Comparison of ENCODE assay signal across 8 cellular contexts in genomic region chr7:74083928-74084721, GRCh38. TPM values are rescaled to one million over a fixed set of nuclear protein-coding genes. Genes with fewer than 3 reads are reported as not detected.
DNase-seq lines count a peak whose midpoint lies in the region; FAIRE-seq and TF ChIP-seq lines count a peak whose summit lies in the region.

No MANE protein-coding gene starts in this region.

- DNase-seq in H54 (ENCODE audit: insufficient read length, low spot score) (peak; percentile 91), Kasumi-1 (lab: John Stamatoyannopoulos, UW) (peak; percentile 24 to 51), endothelial cell of umbilical vein (ENCODE audit: low read depth, low spot score) (peak; percentile 36), inferior parietal cortex (ENCODE audit: extremely low spot score) (no peak)

- H3K27me3 ChIP-seq in endothelial cell of umbilical vein (ENCODE audit: control insufficient read depth in 2 of 2, insufficient read depth in 2 of 2, low read length in 2 of 2) (no peaks in the 10 kb centered on the region), muscle layer of duodenum (ENCODE audit: low read depth, low read length) (no peaks in the 10 kb centered on the region)

- peaks cover 17% of the 10 kb centered on the region for H3K4me1 ChIP-seq in endothelial cell of umbilical vein (ENCODE audit: control insufficient read depth, extremely low read depth, insufficient read depth, low read length)
- H3K4me1 ChIP-seq in muscle layer of duodenum (ENCODE audit: control insufficient read depth in 1 of 2, insufficient read depth in 2 of 2, low read length in 2 of 2): peaks cover 0 to 19% of the 10 kb centered on the region in 2 donors
- peaks cover 2% of the 10 kb centered on the region for H3K4me1 ChIP-seq in urinary bladder (ENCODE audit: insufficient read depth)

- TF ChIP-seq POLR2A in H54 (IDR thresholded peaks at IDR 0.05; ENCODE audit: low read depth, low read length) (no peak; the same call in 1 of the 2 replicates), endothelial cell of umbilical vein (IDR thresholded peaks at IDR 0.05; ENCODE audit: low read depth, low read length) (peak; percentile 27)

- TF ChIP-seq CTCF in VCaP (conservative IDR thresholded peaks at IDR 0.05) (no peak), endothelial cell of umbilical vein (IDR thresholded peaks at IDR 0.05; ENCODE audit: extremely low read depth in 1 of 2, insufficient read depth in 1 of 2, low read depth in 1 of 2, low read length in 2 of 2) (no peak)

- CTCF ChIA-PET in endothelial cell of umbilical vein (lab: Charles Lee): interaction anchor here (0.6 to 1.8 kb wide), 14 partner anchors 9 to 317 kb away, joined by 3 to 18 read pairs (median 3); partner anchors contain the start of gene EIF4H

- peak overlapping the region; percentile 80 for H3K9ac ChIP-seq in endothelial cell of umbilical vein (replicated peaks; ENCODE audit: extremely low read depth, insufficient read depth, low read length)

- H3K4me3 ChIP-seq in GM08714 (ENCODE audit: low read length) (peak overlapping the region; percentile 70), endothelial cell of umbilical vein (replicated peaks in 1 of 3; ENCODE audit: insufficient read depth in 1 of 3, low read depth in 1 of 3, low read length in 3 of 3) (peak overlapping the region; percentile 67 to 84 (median 80)), muscle layer of duodenum (ENCODE audit: low read depth in 1 of 2, low read length in 2 of 2) (peak overlapping the region; percentile 44 to 66), urinary bladder (ENCODE audit: low read depth, low read length) (peak overlapping the region; percentile 91)

- no peaks in the 10 kb centered on the region for H3K9me1 ChIP-seq in endothelial cell of umbilical vein (replicated peaks; ENCODE audit: control insufficient read depth, extremely low read depth, insufficient read depth, low read length)

- TSS peak; percentile 21 for BruUV-seq in endothelial cell of umbilical vein (replicated peaks; lab: Mats Ljungman, UMichigan)

- no peaks in the 10 kb centered on the region for H3K9me3 ChIP-seq in endothelial cell of umbilical vein (replicated peaks; ENCODE audit: control insufficient read depth, insufficient read depth, low read length)
- no peaks in the 10 kb centered on the region for H3K9me3 ChIP-seq in muscle layer of duodenum (ENCODE audit: control insufficient read depth in 1 of 2, low read length in 2 of 2)

- H3K4me2 ChIP-seq in endothelial cell of umbilical vein (ENCODE audit: insufficient read depth, low read length): peak overlapping the region; percentile 83

- peak overlapping the region; percentile 39 for H2AFZ ChIP-seq in endothelial cell of umbilical vein (ENCODE audit: low read depth, low read length)

- dilution Hi-C loops in endothelial cell of umbilical vein (cut with MboI; ENCODE audit: extremely low pct_ligation_motif_present, low sequenced_read_pairs): no loop called here

- H3K27ac ChIP-seq in VCaP (peak overlapping the region; percentile 78; the same call in 1 of the 2 replicates), endothelial cell of umbilical vein (ENCODE audit: insufficient read depth, low read depth, low read length) (peak overlapping the region; percentile 83), muscle layer of duodenum (ENCODE audit: low read length) (no peak overlapping the region), urinary bladder (ENCODE audit: low read depth) (no peak overlapping the region)

- FAIRE-seq in H54 (lab: Jason Lieb, UNC): no peak
- FAIRE-seq in endothelial cell of umbilical vein (lab: Jason Lieb, UNC): peak; percentile 69

- POLR2A ChIA-PET in endothelial cell of umbilical vein (lab: Charles Lee): interaction anchor here (0.7 to 1.3 kb wide), 2 partner anchors 10 to 32 kb away, joined by 3 to 6 read pairs; no protein-coding TSS in a partner anchor

- 2% methylated on average over 61 of the region's 61 CpGs for WGBS in urinary bladder

- intact Hi-C loops in endothelial cell of umbilical vein (cut with micrococcal nuclease): loop anchor here (1.0 to 5.0 kb wide), 3 partner anchors 9 to 93 kb away; no protein-coding TSS in a partner anchor

- H3K79me2 ChIP-seq in endothelial cell of umbilical vein (ENCODE audit: control insufficient read depth, insufficient read depth, low read length): peaks cover 8% of the 10 kb centered on the region

- no peaks in the 10 kb centered on the region for H4K20me1 ChIP-seq in endothelial cell of umbilical vein (replicated peaks; ENCODE audit: control insufficient read depth, extremely low read depth, insufficient read depth, low read length)

- H3K36me3 ChIP-seq in endothelial cell of umbilical vein (ENCODE audit: control insufficient read depth in 2 of 2, extremely low read depth in 1 of 2, insufficient read depth in 2 of 2, low read length in 2 of 2) (peaks cover 3 to 5% of the 10 kb centered on the region in 2 experiments), muscle layer of duodenum (ENCODE audit: control insufficient read depth in 1 of 2, insufficient read depth in 2 of 2, low read length in 2 of 2) (peaks cover 0 to 5% of the 10 kb centered on the region in 2 donors), urinary bladder (ENCODE audit: insufficient read depth) (no peaks in the 10 kb centered on the region)

TF ChIP-seq in endothelial cell of umbilical vein, 7 proteins besides CTCF, POLR2A, EP300 and RAD21:
- TF ChIP-seq EZH2 (IDR thresholded peaks at IDR 0.05; ENCODE audit: borderline replicate concordance, low read depth, low read length, severe bottlenecking): no peak
- TF ChIP-seq POLR2AphosphoS5 (IDR thresholded peaks at IDR 0.05; ENCODE audit: insufficient read depth, low read depth, low read length): peak; percentile 13
- TF ChIP-seq MAX (IDR thresholded peaks at IDR 0.05; ENCODE audit: insufficient read depth, insufficient read length): no peak
- TF ChIP-seq FOS (IDR thresholded peaks at IDR 0.05; ENCODE audit: borderline replicate concordance, insufficient read depth, low read length): peak; percentile 42
- TF ChIP-seq GATA2 (IDR thresholded peaks at IDR 0.05; ENCODE audit: insufficient read depth, insufficient read length, low read depth, low read length): no peak
- TF ChIP-seq JUN (IDR thresholded peaks at IDR 0.05; ENCODE audit: borderline replicate concordance, insufficient read depth, insufficient read length, low read depth): no peak
- no peak for TF ChIP-seq MYC (IDR thresholded peaks at IDR 0.05; ENCODE audit: low read depth, low read length)

RNA-seq across cellular contexts. Expression of gene LIMK1, which starts 0.5 kb away (rescaled TPM):
- total RNA-seq in endothelial cell of umbilical vein: 54.4 and 54.5 TPM in 2 replicates
- polyA plus RNA-seq in endothelial cell of umbilical vein: 52.9 and 62.0 TPM in 2 replicates
- polyA plus RNA-seq in endothelial cell of umbilical vein (2011; cell fraction: cytosol; rRNA removed): 44.1 and 53.1 TPM in 2 replicates
- polyA plus RNA-seq in endothelial cell of umbilical vein (2011; cell fraction: nucleus; rRNA removed): 35.1 and 41.7 TPM in 2 replicates
- polyA plus RNA-seq in endothelial cell of umbilical vein (2012): 57.2 and 60.2 TPM in 2 replicates
- polyA minus RNA-seq in endothelial cell of umbilical vein: 46.3 and 56.0 TPM in 2 replicates
- polyA minus RNA-seq in endothelial cell of umbilical vein (2011; cell fraction: cytosol; rRNA and poly(A)+ RNA removed): 14.4 TPM
- 12.6 and 20.9 TPM in 2 replicates for polyA minus RNA-seq in endothelial cell of umbilical vein (2011; cell fraction: nucleus; rRNA and poly(A)+ RNA removed)
- total RNA-seq in urinary bladder: 11.2 TPM
- polyA plus RNA-seq in urinary bladder: 14.7 TPM

RNA-seq across cellular contexts. Expression of gene ELN, which starts 56.2 kb away (rescaled TPM):
- total RNA-seq in endothelial cell of umbilical vein: 0.18 and 1.7 TPM in 2 replicates
- polyA plus RNA-seq in endothelial cell of umbilical vein: 2.6 and 3.1 TPM in 2 replicates
- polyA plus RNA-seq in endothelial cell of umbilical vein (2011; cell fraction: cytosol; rRNA removed): 1.2 and 2.4 TPM in 2 replicates
- 1.7 and 3.5 TPM in 2 replicates for polyA plus RNA-seq in endothelial cell of umbilical vein (2011; cell fraction: nucleus; rRNA removed)
- 0.10 TPM in 1 of 2 replicates, not detected in the other for polyA plus RNA-seq in endothelial cell of umbilical vein (2012)
- polyA minus RNA-seq in endothelial cell of umbilical vein: 0.98 and 1.5 TPM in 2 replicates
- polyA minus RNA-seq in endothelial cell of umbilical vein (2011; cell fraction: cytosol; rRNA and poly(A)+ RNA removed): not detected
- 1.1 and 2.1 TPM in 2 replicates for polyA minus RNA-seq in endothelial cell of umbilical vein (2011; cell fraction: nucleus; rRNA and poly(A)+ RNA removed)
- total RNA-seq in urinary bladder: 483 TPM
- polyA plus RNA-seq in urinary bladder: 191 TPM

Comparison
In these comparisons a context has a peak if more than half of its experiments do, and no peak if none do; other contexts are left out.
1. H3K27ac ChIP-seq: peak in VCaP (single experiment) and endothelial cell of umbilical vein (single experiment); none in muscle layer of duodenum (single experiment) and urinary bladder (single experiment).
2. RNA of gene ELN, which starts 56.2 kb away (total RNA-seq): 483 TPM in urinary bladder (single experiment); 0.18 to 1.7 TPM in endothelial cell of umbilical vein; every median in the first group is over 100 times any median in the second.
3. Peak in every context shown above with its lines, with median percentiles within 50 percentile points of each other: H3K4me3 ChIP-seq.